16 cellular contexts compared by ENCODE assay signal in the genomic region with DNA sequence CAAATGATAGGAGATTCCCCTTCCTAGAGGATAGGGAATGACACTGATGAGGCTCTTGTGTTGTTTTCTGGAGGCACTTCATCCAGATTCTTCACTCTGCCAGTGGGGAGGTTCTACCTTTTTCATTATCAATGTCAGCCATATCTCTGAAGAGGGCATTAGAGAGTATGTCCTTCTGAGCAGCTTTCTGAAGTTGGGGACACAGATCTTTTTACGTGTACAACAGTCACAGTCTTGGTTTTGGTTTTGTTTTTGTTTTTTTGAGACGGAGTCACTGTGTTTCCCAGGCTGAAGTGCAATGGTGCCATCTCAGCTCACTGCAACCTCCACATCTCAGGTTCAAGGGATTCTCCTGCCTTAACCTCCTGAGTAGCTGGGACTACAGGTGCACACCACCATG. TPM values are rescaled to one million over a fixed set of nuclear protein-coding genes. Genes with fewer than 3 reads are reported as not detected.
A peak's percentile ranks its signal among the peaks of the same experiment; 100 is the strongest.
DNase-seq lines count a peak whose midpoint lies in the region; ATAC-seq, FAIRE-seq and TF ChIP-seq lines count a peak whose summit lies in the region.
"Had no signal": no experiment of that assay in that cellular context is flagged by ENCODE, and none has a peak within 500 bp of the region (broad histone marks: within the 10 kb centered on the region; RNA-seq: fewer than 3 reads in every experiment).

No MANE protein-coding gene starts in this region.

- H3K9me2 ChIP-seq in MM.1S (replicated peaks; ENCODE audit: insufficient read depth, low read length): no peaks in the 10 kb centered on the region

- H4K20me1 ChIP-seq in MM.1S (ENCODE audit: insufficient read depth, low read length): no peaks in the 10 kb centered on the region
- H4K20me1 ChIP-seq in GM12878 (ENCODE audit: control insufficient read depth, insufficient read depth): no peaks in the 10 kb centered on the region

- peaks cover 20% of the 10 kb centered on the region for H3K36me3 Mint-ChIP-seq in activated CD4-positive, alpha-beta memory T cell treated with anti-CD3 and anti-CD28 coated beads, Interleukin-2, amount 10 ng/mL, durations not matched to agents 7 days and 5 days (ENCODE audit: low read depth)
- peaks cover 10% of the 10 kb centered on the region for H3K36me3 Mint-ChIP-seq in activated CD4-positive, alpha-beta memory T cell treated with anti-CD3 and anti-CD28 coated beads for 36 hours
- H3K36me3 Mint-ChIP-seq: CD8-positive, alpha-beta T cell had no signal

- 38% methylated on average over 2 of the region's 2 CpGs for WGBS in GM12878 (ENCODE audit: insufficient coverage, insufficient replicate concordance, low lambda C conversion rate, missing lambda C conversion rate)

- intact Hi-C loops in activated CD4-positive, alpha-beta memory T cell treated with anti-CD3 and anti-CD28 coated beads for 36 hours (cut with micrococcal nuclease): no loop called here
- intact Hi-C loops in GM12878 (cut with micrococcal nuclease; ENCODE audit: unreplicated experiment): no loop called here

- H3K36me3 ChIP-seq in MM.1S (replicated peaks; ENCODE audit: insufficient read depth, low read length): no peaks in the 10 kb centered on the region
- 0 out of 4 replicates have a peak, but pooled peaks cover 0 to 3% of the 10 kb centered on the region in 2 experiments for H3K36me3 ChIP-seq in GM12878 (ENCODE audit: control insufficient read depth in 2 of 2, insufficient read depth in 2 of 2, low read length in 1 of 2)

- H3K4me2 ChIP-seq in MM.1S (ENCODE audit: low read depth, low read length) (peak overlapping the region; percentile 73), GM12878 (ENCODE audit: control insufficient read depth, insufficient read depth) (0 out of 2 replicates have a peak overlapping the region, but pooled peaks have one; percentile 7)

- FAIRE-seq in GM12878 (lab: Jason Lieb, UNC): no peak
- FAIRE-seq: GM12892, H1 had no signal

- TF ChIP-seq CTCF in MM.1S (IDR thresholded peaks at IDR 0.05; ENCODE audit: low read length) (peak; percentile 17), GM12878 (IDR thresholded peaks at IDR 0.05 in 2 of 3, conservative IDR thresholded peaks at IDR 0.05 in 1 of 3; ENCODE audit: control insufficient read depth in 2 of 3, extremely low read depth in 1 of 3, insufficient read depth in 1 of 3, low read depth in 3 of 3, low read length in 3 of 3) (no peak), GM13977 (IDR thresholded peaks at IDR 0.05; ENCODE audit: extremely low read depth, insufficient read depth, missing control alignments) (no peak)

- H3K27me3 Mint-ChIP-seq in activated CD4-positive, alpha-beta memory T cell treated with anti-CD3 and anti-CD28 coated beads, Interleukin-2, amount 10 ng/mL, durations not matched to agents 7 days and 5 days: no peaks in the 10 kb centered on the region
- no peaks in the 10 kb centered on the region for H3K27me3 Mint-ChIP-seq in activated CD4-positive, alpha-beta memory T cell treated with anti-CD3 and anti-CD28 coated beads for 36 hours

- H3K4me3 Mint-ChIP-seq in activated CD4-positive, alpha-beta memory T cell treated with anti-CD3 and anti-CD28 coated beads, Interleukin-2, amount 10 ng/mL, durations not matched to agents 7 days and 5 days: peak overlapping the region; percentile 31
- H3K4me3 Mint-ChIP-seq in activated CD4-positive, alpha-beta memory T cell treated with anti-CD3 and anti-CD28 coated beads for 36 hours: no peak overlapping the region
- H3K4me3 Mint-ChIP-seq: CD8-positive, alpha-beta T cell; HFFc6 had no signal

- no peaks in the 10 kb centered on the region for H3K9me3 Mint-ChIP-seq in activated CD4-positive, alpha-beta memory T cell treated with anti-CD3 and anti-CD28 coated beads, Interleukin-2, amount 10 ng/mL, durations not matched to agents 7 days and 5 days
- no peaks in the 10 kb centered on the region for H3K9me3 Mint-ChIP-seq in activated CD4-positive, alpha-beta memory T cell treated with anti-CD3 and anti-CD28 coated beads for 36 hours
- H3K9me3 Mint-ChIP-seq: CD8-positive, alpha-beta T cell; HFFc6 had no signal

- peaks cover 17% of the 10 kb centered on the region for H3K4me1 Mint-ChIP-seq in activated CD4-positive, alpha-beta memory T cell treated with anti-CD3 and anti-CD28 coated beads, Interleukin-2, amount 10 ng/mL, durations not matched to agents 7 days and 5 days
- H3K4me1 Mint-ChIP-seq in activated CD4-positive, alpha-beta memory T cell treated with anti-CD3 and anti-CD28 coated beads for 36 hours (ENCODE audit: low read depth): peaks cover 9% of the 10 kb centered on the region

- H3K4me1 ChIP-seq in MM.1S (ENCODE audit: low read length) (peaks cover 7% of the 10 kb centered on the region; the same call in 1 of the 2 replicates), GM12878 (ENCODE audit: control insufficient read depth, insufficient read depth, low read length) (no peaks in the 10 kb centered on the region; the same call in 1 of the 2 replicates)

- TF ChIP-seq POLR2A in GM12878 (IDR thresholded peaks at IDR 0.05; ENCODE audit: low read depth, low read length): no peak

- SMC1A ChIA-PET in GM12878 (lab: Charles Lee; ENCODE audit: uncharacterized antibody, unreplicated experiment): interaction anchor here (1.6 to 1.9 kb wide), 2 partner anchors 10 to 43 kb away, joined by 3 to 4 read pairs; no protein-coding TSS in a partner anchor

- H3F3A ChIP-seq in MM.1S (ENCODE audit: insufficient read depth, low read length): peaks cover 14% of the 10 kb centered on the region

- no peak for DNase-seq in activated CD4-positive, alpha-beta memory T cell treated with anti-CD3 and anti-CD28 coated beads, Interleukin-2, amount 10 ng/mL, durations not matched to agents 7 days and 5 days
- DNase-seq in activated CD4-positive, alpha-beta memory T cell treated with anti-CD3 and anti-CD28 coated beads for 36 hours: no peak
- DNase-seq in MM.1S (peak; percentile 82), GM12878 (ENCODE audit: low read depth, low spot score) (no peak), GM13977 (ENCODE audit: low spot score) (no peak), RPMI8226 (no peak), left lobe of liver (ENCODE audit: low spot score) (no peak)
- DNase-seq: CD8-positive, alpha-beta T cell; HFFc6; IMR-90; NCI-H1417; NCI-H187 treated with DMSO at 0.1 percent for 48 hours; NCI-H526 treated with DMSO at 0.1 percent for 48 hours had no signal

- TF ChIP-seq EP300 in GM12878 (IDR thresholded peaks at IDR 0.05; ENCODE audit: borderline replicate concordance in 1 of 2, control insufficient read depth in 1 of 2, low read depth in 2 of 2, low read length in 2 of 2): no peak

- H3K9ac ChIP-seq in MM.1S (ENCODE audit: low read length) (peak overlapping the region; percentile 61; the same call in 1 of the 2 replicates), GM12878 (ENCODE audit: control insufficient read depth, insufficient read depth, low read length) (no peak overlapping the region)

- CTCF ChIA-PET in activated CD4-positive, alpha-beta memory T cell treated with anti-CD3 and anti-CD28 coated beads, Interleukin-2, amount 10 ng/mL, durations not matched to agents 7 days and 5 days (lab: Charles Lee): no interaction called here
- CTCF ChIA-PET in activated CD4-positive, alpha-beta memory T cell treated with anti-CD3 and anti-CD28 coated beads for 36 hours (lab: Charles Lee): interaction anchor here (1.0 kb wide), 1 partner anchor 122 kb away, joined by 3 read pairs; no protein-coding TSS in a partner anchor
- CTCF ChIA-PET in GM12878 (lab: Yijun Ruan, JAX): interaction anchor here (1.6 kb wide), 1 partner anchor 123 kb away, joined by 5 read pairs; no protein-coding TSS in a partner anchor

- ATAC-seq in GM21515 (IDR thresholded peaks at IDR 0.05; ENCODE audit: unreplicated experiment): peak; percentile 60
- ATAC-seq in GM12878: peak; percentile 69
- no peak for ATAC-seq in left lobe of liver
- ATAC-seq: CD8-positive, alpha-beta T cell had no signal

- in situ Hi-C loops in GM12878 (cut with MboI): no loop called here
- in situ Hi-C loops in GM13977 (cut with MboI; ENCODE audit: low pct_unique_long_range_greater_than_20kb, low sequenced_read_pairs, unreplicated experiment): no loop called here

- peak overlapping the region; percentile 69 for H2AFZ ChIP-seq in MM.1S (ENCODE audit: low read length)
- H2AFZ ChIP-seq in GM12878 (ENCODE audit: control insufficient read depth, low read depth, low read length): peak overlapping the region; percentile 47

- POLR2A ChIA-PET in activated CD4-positive, alpha-beta memory T cell treated with anti-CD3 and anti-CD28 coated beads, Interleukin-2, amount 10 ng/mL, durations not matched to agents 7 days and 5 days (lab: Charles Lee): interaction anchor here (0.8 to 2.2 kb wide), 4 partner anchors 12 to 46 kb away, joined by 3 to 15 read pairs (median 5); a partner anchor contains a TSS
- POLR2A ChIA-PET in activated CD4-positive, alpha-beta memory T cell treated with anti-CD3 and anti-CD28 coated beads for 36 hours (lab: Charles Lee): no interaction called here
- POLR2A ChIA-PET in GM12878 (lab: Charles Lee): interaction anchor here (0.6 kb wide), 1 partner anchor 79 kb away, joined by 3 read pairs; no protein-coding TSS in a partner anchor

- H3K4me3 ChIP-seq in MM.1S (ENCODE audit: low read length): peak overlapping the region; percentile 35
- H3K4me3 ChIP-seq in GM12878: no peak overlapping the region

- H3K27me3 ChIP-seq in MM.1S (replicated peaks; ENCODE audit: insufficient read depth, low read length) (no peaks in the 10 kb centered on the region), GM12878 (replicated peaks in 1 of 2; ENCODE audit: control insufficient read depth in 2 of 2, insufficient read depth in 2 of 2, low read length in 1 of 2) (no peaks in the 10 kb centered on the region)

- H3K9me3 ChIP-seq in MM.1S (replicated peaks; ENCODE audit: insufficient read depth, low read length) (no peaks in the 10 kb centered on the region), GM12878 (replicated peaks; ENCODE audit: control insufficient read depth, insufficient read depth, low read length) (no peaks in the 10 kb centered on the region)

- no TSS peak for BruUV-seq in GM12878 (replicated peaks; lab: Mats Ljungman, UMichigan)

- H3K27ac ChIP-seq in MM.1S (ENCODE audit: low read length) (peak overlapping the region; percentile 76), GM12878 (ENCODE audit: control insufficient read depth, insufficient read depth) (no peak overlapping the region)

- TF ChIP-seq RAD21 in GM12878 (IDR thresholded peaks at IDR 0.05; ENCODE audit: insufficient read depth, low read depth, low read length): 0 out of 2 replicates have a peak, but pooled peaks have one; percentile 11

- RAD21 ChIA-PET in GM12878 (lab: Charles Lee; ENCODE audit: unreplicated experiment): interaction anchor here (1.5 kb wide), 1 partner anchor 23 kb away, joined by 4 read pairs; a partner anchor contains a TSS

- no peaks in the 10 kb centered on the region for H3K79me2 ChIP-seq in MM.1S (ENCODE audit: low read length)
- no peaks in the 10 kb centered on the region for H3K79me2 ChIP-seq in GM12878 (ENCODE audit: control insufficient read depth, insufficient read depth, low read length)

- H3K27ac Mint-ChIP-seq in activated CD4-positive, alpha-beta memory T cell treated with anti-CD3 and anti-CD28 coated beads, Interleukin-2, amount 10 ng/mL, durations not matched to agents 7 days and 5 days: peak overlapping the region; percentile 64
- no peak overlapping the region for H3K27ac Mint-ChIP-seq in activated CD4-positive, alpha-beta memory T cell treated with anti-CD3 and anti-CD28 coated beads for 36 hours
- H3K27ac Mint-ChIP-seq: CD8-positive, alpha-beta T cell; HFFc6 had no signal

RNA-seq across cellular contexts. Expression of a gene that starts 22.6 kb away (rescaled TPM):
- total RNA-seq in activated CD4-positive, alpha-beta memory T cell treated with anti-CD3 and anti-CD28 coated beads, Interleukin-2, amount 10 ng/mL, durations not matched to agents 7 days and 5 days: 10 to 100 TPM; 41.8 to 44.1 TPM
- 10 to 100 TPM; 80.7 to 82.0 TPM for total RNA-seq in activated CD4-positive, alpha-beta memory T cell treated with anti-CD3 and anti-CD28 coated beads for 36 hours
- total RNA-seq in GM12878 (2013; cell fraction: nucleolus; rRNA removed): 14.7 and 20.2 TPM in 2 replicates
- total RNA-seq in GM12878 (2014; rRNA removed) (46.4 and 59.8 TPM in 2 replicates), GM12878 (2014; rRNA removed; fragmentation: Illumina TruSeq; extraction: Trizol) (45.4 and 48.8 TPM in 2 replicates), GM12878 (2021) (38.1 and 41.5 TPM in 2 replicates), left lobe of liver (0.53 TPM)
- polyA plus RNA-seq in GM12878 (2011; ENCODE audit: low read depth): 14.0 TPM
- polyA plus RNA-seq in GM12878 (2011; rRNA removed) (51.0 and 93.5 TPM in 2 replicates), GM12878 (2014; fragmentation: Illumina TruSeq; extraction: Trizol) (43.2 and 56.0 TPM in 2 replicates), GM12878 (2014; fragmentation: Nextera tagmentation; extraction: Ambion mirVana) (10 to 100 TPM in 1 of 2 experiments, 1 to 10 TPM in 1; 7.3 to 18.0 TPM), GM12878 (2014; rRNA removed) (44.2 and 57.6 TPM in 2 replicates), GM12878 (2016; fragmentation: Nextera tagmentation; extraction: Ambion mirVana) (10 to 100 TPM; 64.6 to 65.6 TPM)
- 21.3 and 25.5 TPM in 2 replicates for polyA plus RNA-seq in GM12878 (2011; cell fraction: cytosol; rRNA removed)
- polyA plus RNA-seq in GM12878 (2011; cell fraction: nucleus; rRNA removed): 7.5 and 10.7 TPM in 2 replicates
- 22.1 and 36.2 TPM in 2 replicates for polyA plus RNA-seq in GM12878 (2012)
- 4.3 and 5.9 TPM in 2 replicates for polyA minus RNA-seq in GM12878 (2011; rRNA and poly(A)+ RNA removed)
- 9.0 and 10.8 TPM in 2 replicates for polyA minus RNA-seq in GM12878 (2011; cell fraction: cytosol; rRNA and poly(A)+ RNA removed)
- polyA minus RNA-seq in GM12878 (2011; cell fraction: nucleus; rRNA and poly(A)+ RNA removed): 4.2 and 8.9 TPM in 2 replicates

RNA-seq across cellular contexts. Expression of a gene that starts 22.7 kb away (rescaled TPM):
- total RNA-seq in activated CD4-positive, alpha-beta memory T cell treated with anti-CD3 and anti-CD28 coated beads, Interleukin-2, amount 10 ng/mL, durations not matched to agents 7 days and 5 days: 10 to 100 TPM; 26.0 to 30.5 TPM
- 10 to 100 TPM; 36.2 to 41.2 TPM for total RNA-seq in activated CD4-positive, alpha-beta memory T cell treated with anti-CD3 and anti-CD28 coated beads for 36 hours
- total RNA-seq in GM12878 (2013; cell fraction: nucleolus; rRNA removed): 82.8 and 197 TPM in 2 replicates
- total RNA-seq in GM12878 (2014; rRNA removed) (39.6 and 51.0 TPM in 2 replicates), GM12878 (2014; rRNA removed; fragmentation: Illumina TruSeq; extraction: Trizol) (44.5 and 46.8 TPM in 2 replicates), GM12878 (2021) (26.0 and 27.0 TPM in 2 replicates), left lobe of liver (7.6 TPM)
- polyA plus RNA-seq in GM12878 (2011; ENCODE audit: low read depth): 19.6 TPM
- polyA plus RNA-seq in GM12878 (2011; rRNA removed) (59.6 and 76.7 TPM in 2 replicates), GM12878 (2014; fragmentation: Illumina TruSeq; extraction: Trizol) (40.8 and 46.7 TPM in 2 replicates), GM12878 (2014; fragmentation: Nextera tagmentation; extraction: Ambion mirVana) (10 to 100 TPM; 80.3 to 93.9 TPM), GM12878 (2014; rRNA removed) (41.4 and 44.8 TPM in 2 replicates), GM12878 (2016; fragmentation: Nextera tagmentation; extraction: Ambion mirVana) (10 to 100 TPM; 41.5 to 44.5 TPM)
- polyA plus RNA-seq in GM12878 (2011; cell fraction: cytosol; rRNA removed): 20.4 and 21.6 TPM in 2 replicates
- polyA plus RNA-seq in GM12878 (2011; cell fraction: nucleus; rRNA removed): 28.0 and 41.1 TPM in 2 replicates
- polyA plus RNA-seq in GM12878 (2012): 30.9 and 40.1 TPM in 2 replicates
- 35.7 and 47.3 TPM in 2 replicates for polyA minus RNA-seq in GM12878 (2011; rRNA and poly(A)+ RNA removed)
- polyA minus RNA-seq in GM12878 (2011; cell fraction: cytosol; rRNA and poly(A)+ RNA removed): 25.6 and 27.0 TPM in 2 replicates
- polyA minus RNA-seq in GM12878 (2011; cell fraction: nucleus; rRNA and poly(A)+ RNA removed): 129 and 138 TPM in 2 replicates

RNA-seq across cellular contexts. Expression of a gene that starts 45.1 kb away (rescaled TPM):
- total RNA-seq in activated CD4-positive, alpha-beta memory T cell treated with anti-CD3 and anti-CD28 coated beads, Interleukin-2, amount 10 ng/mL, durations not matched to agents 7 days and 5 days: 100 to 1,000 TPM; 162 to 175 TPM
- 100 to 1,000 TPM; 178 to 189 TPM for total RNA-seq in activated CD4-positive, alpha-beta memory T cell treated with anti-CD3 and anti-CD28 coated beads for 36 hours
- total RNA-seq in GM12878 (2013; cell fraction: nucleolus; rRNA removed): 31.4 and 36.9 TPM in 2 replicates
- total RNA-seq in GM12878 (2014; rRNA removed): 159 and 169 TPM in 2 replicates
- total RNA-seq in GM12878 (2014; rRNA removed; fragmentation: Illumina TruSeq; extraction: Trizol): 162 and 169 TPM in 2 replicates
- 148 and 160 TPM in 2 replicates for total RNA-seq in GM12878 (2021)
- polyA plus RNA-seq in GM12878 (2011; ENCODE audit: low read depth): 62.7 TPM
- 227 and 259 TPM in 2 replicates for polyA plus RNA-seq in GM12878 (2011; rRNA removed)
- 106 and 108 TPM in 2 replicates for polyA plus RNA-seq in GM12878 (2011; cell fraction: cytosol; rRNA removed)
- 132 and 148 TPM in 2 replicates for polyA plus RNA-seq in GM12878 (2011; cell fraction: nucleus; rRNA removed)
- polyA plus RNA-seq in GM12878 (2012): 93.6 and 94.3 TPM in 2 replicates
- 174 and 193 TPM in 2 replicates for polyA plus RNA-seq in GM12878 (2014; fragmentation: Illumina TruSeq; extraction: Trizol)
- polyA plus RNA-seq in GM12878 (2014; fragmentation: Nextera tagmentation; extraction: Ambion mirVana): 100 to 1,000 TPM; 312 to 375 TPM
- polyA plus RNA-seq in GM12878 (2014; rRNA removed): 141 and 148 TPM in 2 replicates
- 100 to 1,000 TPM; 400 to 403 TPM for polyA plus RNA-seq in GM12878 (2016; fragmentation: Nextera tagmentation; extraction: Ambion mirVana)
- 71.2 and 102 TPM in 2 replicates for polyA minus RNA-seq in GM12878 (2011; rRNA and poly(A)+ RNA removed)
- polyA minus RNA-seq in GM12878 (2011; cell fraction: cytosol; rRNA and poly(A)+ RNA removed): 35.0 and 54.4 TPM in 2 replicates
- polyA minus RNA-seq in GM12878 (2011; cell fraction: nucleus; rRNA and poly(A)+ RNA removed): 19.8 and 26.6 TPM in 2 replicates
- 2.7 TPM for total RNA-seq in left lobe of liver

Comparison
In these comparisons a context has a peak if more than half of its experiments do, and no peak if none do; other contexts are left out.
1. RNA of a gene that starts 22.6 kb away (total RNA-seq): 80.7 to 82.0 TPM in activated CD4-positive, alpha-beta memory T cell treated with anti-CD3 and anti-CD28 coated beads for 36 hours, 14.7 to 59.8 TPM in GM12878 and 41.8 to 44.1 TPM in activated CD4-positive, alpha-beta memory T cell treated with anti-CD3 and anti-CD28 coated beads, Interleukin-2, amount 10 ng/mL, durations not matched to agents 7 days and 5 days; 0.53 TPM in left lobe of liver (single experiment); every median in the first group is over 10 times any median in the second.